ENCODE assay signal across 20 cellular contexts in genomic region chr5:131991593-131992324, GRCh38. TPM values are rescaled to one million over a fixed set of nuclear protein-coding genes. Genes with fewer than 3 reads are reported as not detected.
"Had no signal": no experiment of that assay in that cellular context is flagged by ENCODE, and none has a peak within 500 bp of the region (broad histone marks: within the 10 kb centered on the region; RNA-seq: fewer than 3 reads in every experiment).

No MANE protein-coding gene starts in this region.

- H2AFZ ChIP-seq: hepatocyte had no signal

- H3K27me3 ChIP-seq: esophagus muscularis mucosa, hepatocyte, neutrophil, right atrium auricular region, sigmoid colon had no signal

- H3K36me3 ChIP-seq: esophagus muscularis mucosa, neutrophil, right atrium auricular region, sigmoid colon had no signal

- H3K79me2 ChIP-seq: hepatocyte had no signal

- FAIRE-seq: urothelium cell line had no signal

- DNase-seq: effector memory CD8-positive, alpha-beta T cell; left ventricle myocardium superior; mesendoderm; naive B cell; sigmoid colon; stimulated activated CD4-positive, alpha-beta T cell treated with anti-CD3 and anti-CD28 coated beads, Interleukin-2, amount 100 ng/mL, for 48 hours; stimulated activated naive CD4-positive, alpha-beta T cell treated with Interleukin-2 at 50 U/mL for 16 hours; trophoblast cell had no signal

- H3K4me3 ChIP-seq: esophagus muscularis mucosa, hepatocyte, right atrium auricular region, sigmoid colon, skin epidermis had no signal

- H3K27ac ChIP-seq: epithelial cell of prostate, esophagus muscularis mucosa, hepatocyte, neutrophil, right atrium auricular region, sigmoid colon, skin epidermis had no signal

- H3K9me3 ChIP-seq: esophagus muscularis mucosa, neutrophil, right atrium auricular region, sigmoid colon had no signal

- H3K4me1 ChIP-seq: esophagus muscularis mucosa, right atrium auricular region, sigmoid colon had no signal

- H3K4me2 ChIP-seq: hepatocyte had no signal

- ATAC-seq: effector memory CD8-positive, alpha-beta T cell; left ventricle myocardium superior had no signal

RNA-seq across cellular contexts. Expression of gene ACSL6, which starts 19.7 kb away (rescaled TPM):
- total RNA-seq: osteocyte had no signal

RNA-seq across cellular contexts. Expression of gene MEIKIN, which starts 46.3 kb away (rescaled TPM):
- total RNA-seq: esophagus muscularis mucosa, fibroblast of villous mesenchyme, hepatocyte, kidney epithelial cell, left colon, left ventricle myocardium superior, lung microvascular endothelial cell, osteocyte, right atrium auricular region, sigmoid colon had no signal
- polyA plus RNA-seq: hepatocyte had no signal
